ENCODE assay signal across 9 cellular contexts in genomic region chr1:32224285-32224684, GRCh38.
DNase-seq lines count a peak whose midpoint lies in the region; ATAC-seq and TF ChIP-seq lines count a peak whose summit lies in the region.
"Had no signal": no experiment of that assay in that cellular context is flagged by ENCODE, and none has a peak within 500 bp of the region (broad histone marks: within the 10 kb centered on the region; RNA-seq: fewer than 3 reads in every experiment).

No MANE protein-coding gene starts in this region.

- H3K36me3 ChIP-seq in subcutaneous abdominal adipose tissue (ENCODE audit: control insufficient read depth in 5 of 5, insufficient read depth in 5 of 5, low read length in 5 of 5) (peaks cover 4 to 56% (median 43%) of the 10 kb centered on the region in 5 donors), tibial artery (peaks cover 38 to 62% (median 55%) of the 10 kb centered on the region in 3 donors)

- TF ChIP-seq CTCF in tibial artery (IDR thresholded peaks at IDR 0.05): no peak

- H3K9ac ChIP-seq in subcutaneous abdominal adipose tissue (ENCODE audit: low read length in 5 of 5): peak overlapping the region in 2 of 5 donors; percentile 38 to 71

- peaks cover 46% of the 10 kb centered on the region for H3K4me1 Mint-ChIP-seq in activated naive CD4-positive, alpha-beta T cell treated with anti-CD3 and anti-CD28 coated beads, Interleukin-2, amount 50 U/mL, for 24 hours
- H3K4me1 Mint-ChIP-seq in effector memory CD8-positive, alpha-beta T cell (ENCODE audit: low read depth in 2 of 2): peaks cover 23 to 27% of the 10 kb centered on the region in 2 donors

- H3K9me3 ChIP-seq in subcutaneous abdominal adipose tissue (ENCODE audit: control insufficient read depth in 5 of 5, low read length in 5 of 5) (no peaks in the 10 kb centered on the region), tibial artery (no peaks in the 10 kb centered on the region)
- H3K9me3 ChIP-seq: HAP-1 had no signal

- H3K27me3 ChIP-seq in subcutaneous abdominal adipose tissue (ENCODE audit: control insufficient read depth in 5 of 5, insufficient read depth in 4 of 5, low read length in 5 of 5) (no peaks in the 10 kb centered on the region), tibial artery (no peaks in the 10 kb centered on the region)

- peak overlapping the region; percentile 95 for H3K4me3 Mint-ChIP-seq in activated naive CD4-positive, alpha-beta T cell treated with anti-CD3 and anti-CD28 coated beads, Interleukin-2, amount 50 U/mL, for 24 hours
- H3K4me3 Mint-ChIP-seq in effector memory CD8-positive, alpha-beta T cell: peak overlapping the region; percentile 91

- H3K36me3 Mint-ChIP-seq in activated naive CD4-positive, alpha-beta T cell treated with anti-CD3 and anti-CD28 coated beads, Interleukin-2, amount 50 U/mL, for 24 hours: peaks cover 15% of the 10 kb centered on the region
- peaks cover 71% of the 10 kb centered on the region for H3K36me3 Mint-ChIP-seq in effector memory CD8-positive, alpha-beta T cell (ENCODE audit: insufficient read depth)

- ATAC-seq in effector memory CD8-positive, alpha-beta T cell (replicated peaks): no peak
- no peak for ATAC-seq in GM21723 (IDR thresholded peaks at IDR 0.05; ENCODE audit: unreplicated experiment)
- ATAC-seq: left colon had no signal

- intact Hi-C loops in tibial artery (cut with DNase I; ENCODE audit: low total_unique reads): loop anchor here (5.0 kb wide), 1 partner anchor 68 kb away; the partner anchor contains the start of gene HDAC1

- no peak for DNase-seq in activated naive CD4-positive, alpha-beta T cell treated with Interleukin-2 at 50 U/mL for 16 hours
- DNase-seq in effector memory CD8-positive, alpha-beta T cell: no peak
- DNase-seq in tibial artery: no peak
- DNase-seq: left colon, NCI-H526 had no signal

- no peak overlapping the region for H3K27ac Mint-ChIP-seq in activated naive CD4-positive, alpha-beta T cell treated with anti-CD3 and anti-CD28 coated beads, Interleukin-2, amount 50 U/mL, for 24 hours
- H3K27ac Mint-ChIP-seq in effector memory CD8-positive, alpha-beta T cell: peak overlapping the region; percentile 96 to 99

- peak overlapping the region; percentile 97 for H3K27ac ChIP-seq in subcutaneous abdominal adipose tissue (ENCODE audit: low read depth, low read length)
- H3K27ac ChIP-seq in tibial artery: no peak overlapping the region

- H3K4me3 ChIP-seq in subcutaneous abdominal adipose tissue (ENCODE audit: low read depth in 1 of 5, low read length in 5 of 5): peak overlapping the region in 4 of 5 donors; percentile 0 to 93 (median 42)
- H3K4me3 ChIP-seq in tibial artery: no peak overlapping the region

- H3K9me3 Mint-ChIP-seq in activated naive CD4-positive, alpha-beta T cell treated with anti-CD3 and anti-CD28 coated beads, Interleukin-2, amount 50 U/mL, for 24 hours: no peaks in the 10 kb centered on the region
- no peaks in the 10 kb centered on the region for H3K9me3 Mint-ChIP-seq in effector memory CD8-positive, alpha-beta T cell

- peaks cover 7 to 32% (median 28%) of the 10 kb centered on the region in 5 donors for H3K4me1 ChIP-seq in subcutaneous abdominal adipose tissue (ENCODE audit: control insufficient read depth in 5 of 5, insufficient read depth in 5 of 5, low read length in 5 of 5)
- peaks cover 0 to 34% (median 28%) of the 10 kb centered on the region in 4 donors for H3K4me1 ChIP-seq in tibial artery

- H3K27me3 Mint-ChIP-seq in activated naive CD4-positive, alpha-beta T cell treated with anti-CD3 and anti-CD28 coated beads, Interleukin-2, amount 50 U/mL, for 24 hours: no peaks in the 10 kb centered on the region
- H3K27me3 Mint-ChIP-seq in effector memory CD8-positive, alpha-beta T cell: no peaks in the 10 kb centered on the region

Comparison
In these comparisons a context has a peak if more than half of its experiments do, and no peak if none do; other contexts are left out.
1. H3K4me3 ChIP-seq: peak in subcutaneous abdominal adipose tissue (4 of 5); none in tibial artery (0 of 2).